In the genomic region with DNA sequence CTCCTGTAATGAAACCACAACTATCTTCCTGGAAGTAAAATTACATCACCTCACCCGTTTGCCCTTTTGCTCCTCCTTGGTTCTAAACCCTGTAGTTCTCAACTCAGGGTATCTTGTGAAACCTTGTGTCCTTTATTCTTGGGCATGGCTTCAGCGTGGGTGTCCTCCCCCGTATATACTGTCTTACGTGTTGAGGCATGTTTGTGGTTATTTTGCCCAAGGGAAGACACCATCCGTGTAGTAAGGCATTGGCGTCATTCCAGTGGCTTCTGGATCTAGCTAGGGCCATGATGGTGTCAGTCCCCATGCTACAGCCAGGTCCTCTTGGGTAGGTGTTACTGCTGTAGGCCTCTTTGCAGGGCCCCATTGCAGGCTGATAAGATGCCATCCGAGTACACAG, we compare ENCODE assay signal across 1 cellular context.
TF ChIP-seq lines count a peak whose summit lies in the region.

No MANE protein-coding gene starts in this region.

TF ChIP-seq in GM12878, 131 proteins besides CTCF, POLR2A, EP300 and RAD21:
- 0 out of 2 replicates have a peak, but pooled peaks have one; percentile 17 for TF ChIP-seq RUNX3 (IDR thresholded peaks at IDR 0.05; ENCODE audit: low read length)
- TF ChIP-seq CBX5 (IDR thresholded peaks at IDR 0.05; ENCODE audit: low read depth) = no peak
